Comparison of ENCODE assay signal across 25 cellular contexts in the genomic region with DNA sequence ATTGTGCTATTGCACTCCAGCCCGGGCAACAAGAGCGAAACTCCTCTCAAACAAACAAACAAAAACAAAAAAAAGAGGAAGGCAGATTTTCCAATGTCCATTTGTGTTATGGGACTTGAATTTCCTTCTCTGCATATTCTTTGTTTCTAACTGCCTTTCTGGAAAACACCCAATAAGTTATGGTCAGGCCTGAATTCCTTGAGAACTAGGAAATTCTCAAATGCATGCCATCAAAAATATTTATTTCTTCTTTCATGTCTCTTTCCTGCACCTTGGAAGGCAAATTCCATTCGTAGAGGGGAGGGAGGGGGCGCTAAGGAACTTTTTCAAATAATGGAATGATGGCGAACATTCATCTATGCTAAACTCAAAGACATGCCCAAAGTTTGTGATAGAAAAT.
DNase-seq lines count a peak whose midpoint lies in the region; ATAC-seq and TF ChIP-seq lines count a peak whose summit lies in the region.
"Had no signal": no experiment of that assay in that cellular context is flagged by ENCODE, and none has a peak within 500 bp of the region (broad histone marks: within the 10 kb centered on the region; RNA-seq: fewer than 3 reads in every experiment).

No MANE protein-coding gene starts in this region.

- no peaks in the 10 kb centered on the region for H3K9me2 ChIP-seq in OCI-LY7 (ENCODE audit: insufficient read depth, low read length)

- H3K9me3 ChIP-seq in OCI-LY7 (ENCODE audit: low read length) = no peaks in the 10 kb centered on the region
- no peaks in the 10 kb centered on the region for H3K9me3 ChIP-seq in CD8-positive, alpha-beta memory T cell (ENCODE audit: low read length)
- H3K9me3 ChIP-seq: lower lobe of right lung, upper lobe of right lung had no signal

- no peaks in the 10 kb centered on the region for H3K36me3 ChIP-seq in OCI-LY7 (ENCODE audit: insufficient read depth, low read length)
- H3K36me3 ChIP-seq in CD8-positive, alpha-beta memory T cell (ENCODE audit: insufficient read depth, low read length) = no peaks in the 10 kb centered on the region
- H3K36me3 ChIP-seq: lower lobe of right lung, neural progenitor cell, upper lobe of right lung had no signal

- no peaks in the 10 kb centered on the region for H3K36me3 Mint-ChIP-seq in endothelial cell (ENCODE audit: low read depth, unreplicated experiment)
- H3K36me3 Mint-ChIP-seq in stimulated activated naive B cell treated with anti-CD40 and anti-IgM and Interleukin-4, amounts not matched to agents 10 μg/mL and 1 μg/mL and 100 μg/mL, for 72 hours = peaks cover 0 to 29% of the 10 kb centered on the region in 2 donors
- no peaks in the 10 kb centered on the region for H3K36me3 Mint-ChIP-seq in CD8-positive, alpha-beta memory T cell
- H3K36me3 Mint-ChIP-seq: activated naive CD8-positive, alpha-beta T cell; neural progenitor cell had no signal

- H3K4me3 ChIP-seq in GM12875 (ENCODE audit: low read depth, low read length) (peak overlapping the region; percentile 35), OCI-LY7 (ENCODE audit: low read depth, low read length, poor library complexity, severe bottlenecking) (peak overlapping the region; percentile 63)
- H3K4me3 ChIP-seq in CD8-positive, alpha-beta memory T cell (ENCODE audit: low read length) = no peak overlapping the region
- H3K4me3 ChIP-seq: lower lobe of right lung, neural progenitor cell, upper lobe of right lung had no signal

- CTCF ChIA-PET in OCI-LY7 (lab: Charles Lee; ENCODE audit: unreplicated experiment) = no interaction called here
- CTCF ChIA-PET in CD8-positive, alpha-beta memory T cell (lab: Charles Lee) = no interaction called here

- ATAC-seq in stimulated activated naive B cell treated with anti-CD40 and anti-IgM and Interleukin-4, amounts not matched to agents 10 μg/mL and 1 μg/mL and 100 μg/mL, for 72 hours (replicated peaks) = no peak
- ATAC-seq: activated CD8-positive, alpha-beta T cell treated with anti-CD3 and anti-CD28 coated beads for 36 hours; lower lobe of right lung; PC-3; right cardiac atrium; SK-N-SH treated with all-trans-retinoic acid at 6 μM for 48 hours; upper lobe of right lung had no signal

- H3K27me3 ChIP-seq in CD8-positive, alpha-beta memory T cell (ENCODE audit: insufficient read depth, low read length, poor library complexity, severe bottlenecking) = no peaks in the 10 kb centered on the region
- H3K27me3 ChIP-seq: neural progenitor cell, upper lobe of right lung had no signal

- TF ChIP-seq CTCF in GM12875 (IDR thresholded peaks at IDR 0.05; ENCODE audit: borderline replicate concordance, insufficient read depth, low read depth, low read length) (no peak), OCI-LY7 (conservative IDR thresholded peaks at IDR 0.05; ENCODE audit: low read length) (no peak; the same call in 1 of the 2 replicates), endothelial cell (IDR thresholded peaks at IDR 0.05; ENCODE audit: unreplicated experiment) (no peak)

- H3K4me2 ChIP-seq in OCI-LY7 (ENCODE audit: low read length) = peak overlapping the region; percentile 92
- H3K4me2 ChIP-seq: KMS-11, neural progenitor cell had no signal

- H3K4me1 Mint-ChIP-seq in endothelial cell (ENCODE audit: unreplicated experiment) = peaks cover 44% of the 10 kb centered on the region
- peaks cover 53 to 65% of the 10 kb centered on the region in 2 donors for H3K4me1 Mint-ChIP-seq in stimulated activated naive B cell treated with anti-CD40 and anti-IgM and Interleukin-4, amounts not matched to agents 10 μg/mL and 1 μg/mL and 100 μg/mL, for 72 hours
- H3K4me1 Mint-ChIP-seq in CD8-positive, alpha-beta memory T cell = peaks cover 0 to 6% (median 4%) of the 10 kb centered on the region in 3 donors

- H3K4me1 ChIP-seq in OCI-LY7 (ENCODE audit: insufficient read depth, low read length, poor library complexity, severe bottlenecking) = peaks cover 72% of the 10 kb centered on the region
- no peaks in the 10 kb centered on the region for H3K4me1 ChIP-seq in CD8-positive, alpha-beta memory T cell (ENCODE audit: insufficient read depth, low read length)
- H3K4me1 ChIP-seq: lower lobe of right lung, neural progenitor cell, upper lobe of right lung had no signal

- no peak overlapping the region for H3K4me3 Mint-ChIP-seq in endothelial cell (ENCODE audit: unreplicated experiment)
- H3K4me3 Mint-ChIP-seq in stimulated activated naive B cell treated with anti-CD40 and anti-IgM and Interleukin-4, amounts not matched to agents 10 μg/mL and 1 μg/mL and 100 μg/mL, for 72 hours = peak overlapping the region; percentile 81
- H3K4me3 Mint-ChIP-seq in CD8-positive, alpha-beta memory T cell = no peak overlapping the region
- H3K4me3 Mint-ChIP-seq: activated CD8-positive, alpha-beta T cell treated with anti-CD3 and anti-CD28 coated beads for 36 hours; activated naive CD8-positive, alpha-beta T cell; central memory CD8-positive, alpha-beta T cell; neural progenitor cell had no signal

- no TSS peak for BruUV-seq in OCI-LY7 (replicated peaks; lab: Mats Ljungman, UMichigan)

- intact Hi-C loops in OCI-LY7 (cut with micrococcal nuclease; ENCODE audit: unreplicated experiment) = loop anchor here (1.0 kb wide), 2 partner anchors 50 to 103 kb away; no protein-coding TSS in a partner anchor

- DNase-seq in OCI-LY7 (ENCODE audit: low spot score) = no peak
- no peak for DNase-seq in endothelial cell (ENCODE audit: low spot score)
- no peak for DNase-seq in stimulated activated naive B cell treated with anti-CD40 and anti-IgM and Interleukin-4, amounts not matched to agents 10 μg/mL and 1 μg/mL and 100 μg/mL, for 72 hours
- no peak for DNase-seq in CD8-positive, alpha-beta memory T cell
- DNase-seq in stimulated activated CD4-positive, alpha-beta T cell treated with anti-CD3 and anti-CD28 coated beads, Interleukin-12 subunit alpha, Interleukin-12 subunit beta, amount 100 ng/mL, for 4 hours = no peak
- no peak for DNase-seq in NCI-H510A treated with DMSO at 0.1 percent for 48 hours (lab: John Stamatoyannopoulos, UW)
- DNase-seq: activated CD4-positive, alpha-beta T cell treated with anti-CD3 and anti-CD28 coated beads for 1 hour; activated CD8-positive, alpha-beta T cell treated with anti-CD3 and anti-CD28 coated beads for 36 hours; aorta; DND-41; lower lobe of right lung; NCI-H1436; NCI-H2107; PC-3; right cardiac atrium; stimulated activated CD4-positive, alpha-beta T cell treated with anti-CD3 and anti-CD28 coated beads, Interleukin-4, amount 100 ng/mL, for 1 hour; T-helper 2 cell; upper lobe of right lung had no signal

- H3K27me3 Mint-ChIP-seq in endothelial cell (ENCODE audit: unreplicated experiment) = peaks cover 5% of the 10 kb centered on the region
- H3K27me3 Mint-ChIP-seq in stimulated activated naive B cell treated with anti-CD40 and anti-IgM and Interleukin-4, amounts not matched to agents 10 μg/mL and 1 μg/mL and 100 μg/mL, for 72 hours = no peaks in the 10 kb centered on the region
- H3K27me3 Mint-ChIP-seq in CD8-positive, alpha-beta memory T cell = peaks cover 15 to 49% of the 10 kb centered on the region in 2 donors

- H4K20me1 ChIP-seq in OCI-LY7 (ENCODE audit: insufficient read depth, low read length) = no peaks in the 10 kb centered on the region

- POLR2A ChIA-PET in OCI-LY7 (lab: Charles Lee) = interaction anchor here (0.6 to 2.7 kb wide), 6 partner anchors 28 to 472 kb away, joined by 4 to 27 read pairs (median 12); no protein-coding TSS in a partner anchor
- POLR2A ChIA-PET in CD8-positive, alpha-beta memory T cell (lab: Charles Lee) = no interaction called here

- H3K27ac Mint-ChIP-seq in endothelial cell (ENCODE audit: unreplicated experiment) = peak overlapping the region; percentile 72
- no peak overlapping the region for H3K27ac Mint-ChIP-seq in stimulated activated naive B cell treated with anti-CD40 and anti-IgM and Interleukin-4, amounts not matched to agents 10 μg/mL and 1 μg/mL and 100 μg/mL, for 72 hours
- no peak overlapping the region for H3K27ac Mint-ChIP-seq in CD8-positive, alpha-beta memory T cell
- H3K27ac Mint-ChIP-seq: activated CD8-positive, alpha-beta T cell treated with anti-CD3 and anti-CD28 coated beads for 36 hours; activated naive CD8-positive, alpha-beta T cell had no signal

- H3K79me2 ChIP-seq in OCI-LY7 (ENCODE audit: insufficient read depth, low read depth, low read length) = no peaks in the 10 kb centered on the region; the same call in 1 of the 2 replicates

- H3K9me3 Mint-ChIP-seq in endothelial cell (ENCODE audit: unreplicated experiment) = no peaks in the 10 kb centered on the region
- H3K9me3 Mint-ChIP-seq in stimulated activated naive B cell treated with anti-CD40 and anti-IgM and Interleukin-4, amounts not matched to agents 10 μg/mL and 1 μg/mL and 100 μg/mL, for 72 hours = no peaks in the 10 kb centered on the region
- no peaks in the 10 kb centered on the region for H3K9me3 Mint-ChIP-seq in CD8-positive, alpha-beta memory T cell
- H3K9me3 Mint-ChIP-seq: activated CD8-positive, alpha-beta T cell treated with anti-CD3 and anti-CD28 coated beads for 36 hours; central memory CD8-positive, alpha-beta T cell; neural progenitor cell had no signal

- peak overlapping the region; percentile 73; the same call in 1 of the 2 replicates for H2AFZ ChIP-seq in OCI-LY7 (ENCODE audit: low read length)
- H2AFZ ChIP-seq: neural progenitor cell, parathyroid adenoma had no signal

- peak overlapping the region; percentile 97 for H3K27ac ChIP-seq in OCI-LY7 (ENCODE audit: low read depth, low read length, poor library complexity, severe bottlenecking)
- H3K27ac ChIP-seq in CD8-positive, alpha-beta memory T cell (ENCODE audit: low read depth, low read length) = no peak overlapping the region
- H3K27ac ChIP-seq: KMS-11, lower lobe of right lung, neural progenitor cell, parathyroid adenoma, upper lobe of right lung had no signal

Comparison
In these comparisons a context has a peak if more than half of its experiments do, and no peak if none do; other contexts are left out.
1. H3K4me3 Mint-ChIP-seq: peak in stimulated activated naive B cell treated with anti-CD40 and anti-IgM and Interleukin-4, amounts not matched to agents 10 μg/mL and 1 μg/mL and 100 μg/mL, for 72 hours (2 of 2); none in endothelial cell (single experiment) and CD8-positive, alpha-beta memory T cell (0 of 7).